ENCODE assay signal across 10 cellular contexts in the genomic region with DNA sequence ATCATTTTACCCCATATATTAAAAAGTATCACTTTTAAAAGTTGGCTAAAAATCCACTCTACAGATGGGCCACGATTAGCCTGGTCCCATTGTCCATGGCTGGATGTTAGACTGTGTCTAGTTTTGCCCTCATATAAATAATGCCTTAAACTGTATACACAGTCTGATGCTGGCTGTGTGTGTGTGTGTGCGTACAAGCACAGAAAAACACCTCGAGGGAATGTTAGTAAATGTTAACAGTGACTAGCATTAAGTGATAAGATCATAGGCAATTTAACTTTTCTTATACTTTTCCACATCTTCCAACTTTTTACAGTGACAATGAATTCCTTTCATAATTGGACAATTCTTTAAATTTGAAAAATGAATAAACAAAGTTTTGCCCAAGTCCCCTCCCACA. TPM values are rescaled to one million over a fixed set of nuclear protein-coding genes. Genes with fewer than 3 reads are reported as not detected.
"Had no signal": no experiment of that assay in that cellular context is flagged by ENCODE, and none has a peak within 500 bp of the region (broad histone marks: within the 10 kb centered on the region; RNA-seq: fewer than 3 reads in every experiment).

No MANE protein-coding gene starts in this region.

- H3K27ac Mint-ChIP-seq: GM23338, H9 had no signal

- FAIRE-seq: H1, H54, HTR-8/SVneo, K562 had no signal

- H3K4me3 ChIP-seq: GM23338, K562 had no signal

- H3K4me3 Mint-ChIP-seq: GM23338, H9 had no signal

- H3K9me3 Mint-ChIP-seq: GM23338, H9 had no signal

- H2AFZ ChIP-seq: GM23338 had no signal

- ATAC-seq: K562 had no signal

- DNase-seq: H9, HCEC 1CT, IMR-90, KG1 had no signal

RNA-seq across cellular contexts. Expression of gene NOS2, which starts 8.2 kb away (rescaled TPM):
- total RNA-seq: HT-29, K562 had no signal
- polyA plus RNA-seq: IMR-90, K562 had no signal
